Comparison of ENCODE assay signal across 39 cellular contexts in genomic region chr16:71618429-71618828, GRCh38. TPM values are rescaled to one million over a fixed set of nuclear protein-coding genes. Genes with fewer than 3 reads are reported as not detected.
"Had no signal": no experiment of that assay in that cellular context is flagged by ENCODE, and none has a peak within 500 bp of the region (broad histone marks: within the 10 kb centered on the region; RNA-seq: fewer than 3 reads in every experiment).

No MANE protein-coding gene starts in this region.

- H3K9me3 ChIP-seq: MG63 had no signal

- DNase-seq: Karpas-422, Kasumi-1, MG63, MM.1S, MV-4-11, NCI-H1048, NCI-H1092, NCI-H1092 treated with DMSO at 0.1 percent for 48 hours, NCI-H1105, NCI-H1105 treated with DMSO at 0.1 percent for 48 hours, NCI-H1417, NCI-H1417 treated with DMSO at 0.1 percent for 48 hours, NCI-H1436, NCI-H1436 treated with DMSO at 0.1 percent for 48 hours, NCI-H146, NCI-H1694, NCI-H1694 treated with DMSO at 0.1 percent for 48 hours, NCI-H187, NCI-H187 treated with DMSO at 0.1 percent for 48 hours, NCI-H1930, NCI-H2029, NCI-H2029 treated with DMSO at 0.1 percent for 48 hours, NCI-H2081, NCI-H2081 treated with DMSO at 0.1 percent for 48 hours, NCI-H2107, NCI-H2171, NCI-H2171 treated with DMSO at 0.1 percent for 48 hours, NCI-H2227 treated with DMSO at 0.1 percent for 48 hours, NCI-H226, NCI-H345, NCI-H446, NCI-H446 treated with DMSO at 0.1 percent for 48 hours, NCI-H510A, NCI-H510A treated with DMSO at 0.1 percent for 48 hours, NCI-H524 had no signal

- H3K27me3 ChIP-seq: MG63 had no signal

- H3K4me3 ChIP-seq: MG63 had no signal

- H3K36me3 ChIP-seq: MG63 had no signal

RNA-seq across cellular contexts. Expression of gene MARVELD3, which starts 7.6 kb away (rescaled TPM):
- total RNA-seq: LHCN-M2, M059J, NCI-H460 had no signal

RNA-seq across cellular contexts. Expression of gene TAT, which starts 41.5 kb away (rescaled TPM):
- total RNA-seq: LHCN-M2, M059J, MCF 10A had no signal
